In the genomic region with DNA sequence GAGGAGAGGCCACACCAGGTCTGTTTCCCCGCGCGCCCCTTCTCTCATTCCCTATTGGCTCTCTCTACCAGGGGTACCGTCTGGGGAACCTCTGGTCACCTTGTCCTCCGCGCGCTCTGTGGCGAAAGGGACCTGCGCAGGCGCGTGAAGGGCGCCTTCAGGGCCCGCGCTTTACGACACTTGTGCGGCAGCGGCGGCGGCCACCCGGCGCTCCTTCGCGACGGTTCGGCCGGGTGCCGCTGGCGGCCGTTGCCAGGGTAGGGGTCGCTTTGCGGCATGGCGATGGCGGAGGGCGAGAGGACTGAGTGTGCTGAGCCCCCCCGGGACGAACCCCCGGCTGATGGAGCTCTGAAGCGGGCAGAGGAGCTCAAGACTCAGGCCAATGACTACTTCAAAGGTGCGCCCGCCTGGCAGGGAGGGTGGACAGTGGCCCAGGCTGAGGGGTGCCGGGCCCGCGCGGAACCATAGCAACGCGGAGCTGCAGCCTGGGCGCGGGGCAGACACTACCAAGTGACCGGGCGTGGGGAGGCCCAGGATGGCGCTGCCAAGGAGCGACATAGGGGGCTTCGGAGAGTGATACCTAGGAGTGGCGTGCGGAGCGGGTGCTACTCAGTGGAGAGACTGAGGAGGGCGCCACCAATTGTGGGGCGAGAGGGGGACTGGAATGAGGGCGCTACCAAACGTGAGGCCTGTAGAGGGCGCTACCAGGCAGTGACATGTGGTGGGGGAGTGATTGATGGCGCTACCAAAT, we compare ENCODE assay signal across 1 cellular context.
TF ChIP-seq lines count a peak whose summit lies in the region.

A gene with protein sequence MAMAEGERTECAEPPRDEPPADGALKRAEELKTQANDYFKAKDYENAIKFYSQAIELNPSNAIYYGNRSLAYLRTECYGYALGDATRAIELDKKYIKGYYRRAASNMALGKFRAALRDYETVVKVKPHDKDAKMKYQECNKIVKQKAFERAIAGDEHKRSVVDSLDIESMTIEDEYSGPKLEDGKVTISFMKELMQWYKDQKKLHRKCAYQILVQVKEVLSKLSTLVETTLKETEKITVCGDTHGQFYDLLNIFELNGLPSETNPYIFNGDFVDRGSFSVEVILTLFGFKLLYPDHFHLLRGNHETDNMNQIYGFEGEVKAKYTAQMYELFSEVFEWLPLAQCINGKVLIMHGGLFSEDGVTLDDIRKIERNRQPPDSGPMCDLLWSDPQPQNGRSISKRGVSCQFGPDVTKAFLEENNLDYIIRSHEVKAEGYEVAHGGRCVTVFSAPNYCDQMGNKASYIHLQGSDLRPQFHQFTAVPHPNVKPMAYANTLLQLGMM (plus strand): TSS at position 267 of the 751 bp plus-strand sequence. CDS start 10 bp downstream, at position 277.

TF ChIP-seq in K562, 482 proteins besides CTCF, POLR2A, EP300 and RAD21 (continued from another document and continues in another):
- TF ChIP-seq, protein P1, sequence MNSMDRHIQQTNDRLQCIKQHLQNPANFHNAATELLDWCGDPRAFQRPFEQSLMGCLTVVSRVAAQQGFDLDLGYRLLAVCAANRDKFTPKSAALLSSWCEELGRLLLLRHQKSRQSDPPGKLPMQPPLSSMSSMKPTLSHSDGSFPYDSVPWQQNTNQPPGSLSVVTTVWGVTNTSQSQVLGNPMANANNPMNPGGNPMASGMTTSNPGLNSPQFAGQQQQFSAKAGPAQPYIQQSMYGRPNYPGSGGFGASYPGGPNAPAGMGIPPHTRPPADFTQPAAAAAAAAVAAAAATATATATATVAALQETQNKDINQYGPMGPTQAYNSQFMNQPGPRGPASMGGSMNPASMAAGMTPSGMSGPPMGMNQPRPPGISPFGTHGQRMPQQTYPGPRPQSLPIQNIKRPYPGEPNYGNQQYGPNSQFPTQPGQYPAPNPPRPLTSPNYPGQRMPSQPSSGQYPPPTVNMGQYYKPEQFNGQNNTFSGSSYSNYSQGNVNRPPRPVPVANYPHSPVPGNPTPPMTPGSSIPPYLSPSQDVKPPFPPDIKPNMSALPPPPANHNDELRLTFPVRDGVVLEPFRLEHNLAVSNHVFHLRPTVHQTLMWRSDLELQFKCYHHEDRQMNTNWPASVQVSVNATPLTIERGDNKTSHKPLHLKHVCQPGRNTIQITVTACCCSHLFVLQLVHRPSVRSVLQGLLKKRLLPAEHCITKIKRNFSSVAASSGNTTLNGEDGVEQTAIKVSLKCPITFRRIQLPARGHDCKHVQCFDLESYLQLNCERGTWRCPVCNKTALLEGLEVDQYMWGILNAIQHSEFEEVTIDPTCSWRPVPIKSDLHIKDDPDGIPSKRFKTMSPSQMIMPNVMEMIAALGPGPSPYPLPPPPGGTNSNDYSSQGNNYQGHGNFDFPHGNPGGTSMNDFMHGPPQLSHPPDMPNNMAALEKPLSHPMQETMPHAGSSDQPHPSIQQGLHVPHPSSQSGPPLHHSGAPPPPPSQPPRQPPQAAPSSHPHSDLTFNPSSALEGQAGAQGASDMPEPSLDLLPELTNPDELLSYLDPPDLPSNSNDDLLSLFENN (IDR thresholded peaks at IDR 0.05; ENCODE audit: low read depth in 2 of 2, low read length in 2 of 2), result no peak
- TF ChIP-seq ZNF778 (CRISPR knock-in tag; IDR thresholded peaks at IDR 0.05), result no peak
- TF ChIP-seq, protein P2, sequence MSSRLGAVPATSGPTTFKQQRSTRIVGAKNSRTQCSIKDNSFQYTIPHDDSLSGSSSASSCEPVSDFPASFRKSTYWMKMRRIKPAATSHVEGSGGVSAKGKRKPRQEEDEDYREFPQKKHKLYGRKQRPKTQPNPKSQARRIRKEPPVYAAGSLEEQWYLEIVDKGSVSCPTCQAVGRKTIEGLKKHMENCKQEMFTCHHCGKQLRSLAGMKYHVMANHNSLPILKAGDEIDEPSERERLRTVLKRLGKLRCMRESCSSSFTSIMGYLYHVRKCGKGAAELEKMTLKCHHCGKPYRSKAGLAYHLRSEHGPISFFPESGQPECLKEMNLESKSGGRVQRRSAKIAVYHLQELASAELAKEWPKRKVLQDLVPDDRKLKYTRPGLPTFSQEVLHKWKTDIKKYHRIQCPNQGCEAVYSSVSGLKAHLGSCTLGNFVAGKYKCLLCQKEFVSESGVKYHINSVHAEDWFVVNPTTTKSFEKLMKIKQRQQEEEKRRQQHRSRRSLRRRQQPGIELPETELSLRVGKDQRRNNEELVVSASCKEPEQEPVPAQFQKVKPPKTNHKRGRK (tag; IDR thresholded peaks at IDR 0.05), result no peak
- TF ChIP-seq ARID2 (IDR thresholded peaks at IDR 0.05), result 0 out of 2 replicates have a peak, but pooled peaks have one; percentile 54
- TF ChIP-seq ZNF561 (CRISPR knock-in tag; conservative IDR thresholded peaks at IDR 0.05), result no peak
- TF ChIP-seq MBD2 (IDR thresholded peaks at IDR 0.05; ENCODE audit: borderline replicate concordance, low read depth), result peak; percentile 38; the same call in 1 of the 2 replicates
- TF ChIP-seq NR4A1 (CRISPR knock-in tag; IDR thresholded peaks at IDR 0.05), result no peak
- 0 out of 2 replicates have a peak, but pooled peaks have one; percentile 65 for TF ChIP-seq NR4A1 (tag; IDR thresholded peaks at IDR 0.05)
- TF ChIP-seq, protein P3, sequence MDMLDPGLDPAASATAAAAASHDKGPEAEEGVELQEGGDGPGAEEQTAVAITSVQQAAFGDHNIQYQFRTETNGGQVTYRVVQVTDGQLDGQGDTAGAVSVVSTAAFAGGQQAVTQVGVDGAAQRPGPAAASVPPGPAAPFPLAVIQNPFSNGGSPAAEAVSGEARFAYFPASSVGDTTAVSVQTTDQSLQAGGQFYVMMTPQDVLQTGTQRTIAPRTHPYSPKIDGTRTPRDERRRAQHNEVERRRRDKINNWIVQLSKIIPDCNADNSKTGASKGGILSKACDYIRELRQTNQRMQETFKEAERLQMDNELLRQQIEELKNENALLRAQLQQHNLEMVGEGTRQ (CRISPR knock-in tag; IDR thresholded peaks at IDR 0.05), result no peak
- TF ChIP-seq NFRKB (IDR thresholded peaks at IDR 0.05; ENCODE audit: low read depth), result peak; percentile 53
- TF ChIP-seq, protein P4, sequence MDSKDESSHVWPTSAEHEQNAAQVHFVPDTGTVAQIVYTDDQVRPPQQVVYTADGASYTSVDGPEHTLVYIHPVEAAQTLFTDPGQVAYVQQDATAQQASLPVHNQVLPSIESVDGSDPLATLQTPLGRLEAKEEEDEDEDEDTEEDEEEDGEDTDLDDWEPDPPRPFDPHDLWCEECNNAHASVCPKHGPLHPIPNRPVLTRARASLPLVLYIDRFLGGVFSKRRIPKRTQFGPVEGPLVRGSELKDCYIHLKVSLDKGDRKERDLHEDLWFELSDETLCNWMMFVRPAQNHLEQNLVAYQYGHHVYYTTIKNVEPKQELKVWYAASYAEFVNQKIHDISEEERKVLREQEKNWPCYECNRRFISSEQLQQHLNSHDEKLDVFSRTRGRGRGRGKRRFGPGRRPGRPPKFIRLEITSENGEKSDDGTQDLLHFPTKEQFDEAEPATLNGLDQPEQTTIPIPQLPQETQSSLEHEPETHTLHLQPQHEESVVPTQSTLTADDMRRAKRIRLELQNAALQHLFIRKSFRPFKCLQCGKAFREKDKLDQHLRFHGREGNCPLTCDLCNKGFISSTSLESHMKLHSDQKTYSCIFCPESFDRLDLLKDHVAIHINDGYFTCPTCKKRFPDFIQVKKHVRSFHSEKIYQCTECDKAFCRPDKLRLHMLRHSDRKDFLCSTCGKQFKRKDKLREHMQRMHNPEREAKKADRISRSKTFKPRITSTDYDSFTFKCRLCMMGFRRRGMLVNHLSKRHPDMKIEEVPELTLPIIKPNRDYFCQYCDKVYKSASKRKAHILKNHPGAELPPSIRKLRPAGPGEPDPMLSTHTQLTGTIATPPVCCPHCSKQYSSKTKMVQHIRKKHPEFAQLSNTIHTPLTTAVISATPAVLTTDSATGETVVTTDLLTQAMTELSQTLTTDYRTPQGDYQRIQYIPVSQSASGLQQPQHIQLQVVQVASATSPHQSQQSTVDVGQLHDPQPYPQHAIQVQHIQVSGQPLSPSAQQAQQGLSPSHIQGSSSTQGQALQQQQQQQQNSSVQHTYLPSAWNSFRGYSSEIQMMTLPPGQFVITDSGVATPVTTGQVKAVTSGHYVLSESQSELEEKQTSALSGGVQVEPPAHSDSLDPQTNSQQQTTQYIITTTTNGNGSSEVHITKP (IDR thresholded peaks at IDR 0.05; ENCODE audit: partially characterized antibody), result peak; percentile 97
- TF ChIP-seq, protein P5, sequence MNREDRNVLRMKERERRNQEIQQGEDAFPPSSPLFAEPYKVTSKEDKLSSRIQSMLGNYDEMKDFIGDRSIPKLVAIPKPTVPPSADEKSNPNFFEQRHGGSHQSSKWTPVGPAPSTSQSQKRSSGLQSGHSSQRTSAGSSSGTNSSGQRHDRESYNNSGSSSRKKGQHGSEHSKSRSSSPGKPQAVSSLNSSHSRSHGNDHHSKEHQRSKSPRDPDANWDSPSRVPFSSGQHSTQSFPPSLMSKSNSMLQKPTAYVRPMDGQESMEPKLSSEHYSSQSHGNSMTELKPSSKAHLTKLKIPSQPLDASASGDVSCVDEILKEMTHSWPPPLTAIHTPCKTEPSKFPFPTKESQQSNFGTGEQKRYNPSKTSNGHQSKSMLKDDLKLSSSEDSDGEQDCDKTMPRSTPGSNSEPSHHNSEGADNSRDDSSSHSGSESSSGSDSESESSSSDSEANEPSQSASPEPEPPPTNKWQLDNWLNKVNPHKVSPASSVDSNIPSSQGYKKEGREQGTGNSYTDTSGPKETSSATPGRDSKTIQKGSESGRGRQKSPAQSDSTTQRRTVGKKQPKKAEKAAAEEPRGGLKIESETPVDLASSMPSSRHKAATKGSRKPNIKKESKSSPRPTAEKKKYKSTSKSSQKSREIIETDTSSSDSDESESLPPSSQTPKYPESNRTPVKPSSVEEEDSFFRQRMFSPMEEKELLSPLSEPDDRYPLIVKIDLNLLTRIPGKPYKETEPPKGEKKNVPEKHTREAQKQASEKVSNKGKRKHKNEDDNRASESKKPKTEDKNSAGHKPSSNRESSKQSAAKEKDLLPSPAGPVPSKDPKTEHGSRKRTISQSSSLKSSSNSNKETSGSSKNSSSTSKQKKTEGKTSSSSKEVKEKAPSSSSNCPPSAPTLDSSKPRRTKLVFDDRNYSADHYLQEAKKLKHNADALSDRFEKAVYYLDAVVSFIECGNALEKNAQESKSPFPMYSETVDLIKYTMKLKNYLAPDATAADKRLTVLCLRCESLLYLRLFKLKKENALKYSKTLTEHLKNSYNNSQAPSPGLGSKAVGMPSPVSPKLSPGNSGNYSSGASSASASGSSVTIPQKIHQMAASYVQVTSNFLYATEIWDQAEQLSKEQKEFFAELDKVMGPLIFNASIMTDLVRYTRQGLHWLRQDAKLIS (CRISPR knock-in tag; IDR thresholded peaks at IDR 0.05), result peak; percentile 54
- TF ChIP-seq, protein P6, sequence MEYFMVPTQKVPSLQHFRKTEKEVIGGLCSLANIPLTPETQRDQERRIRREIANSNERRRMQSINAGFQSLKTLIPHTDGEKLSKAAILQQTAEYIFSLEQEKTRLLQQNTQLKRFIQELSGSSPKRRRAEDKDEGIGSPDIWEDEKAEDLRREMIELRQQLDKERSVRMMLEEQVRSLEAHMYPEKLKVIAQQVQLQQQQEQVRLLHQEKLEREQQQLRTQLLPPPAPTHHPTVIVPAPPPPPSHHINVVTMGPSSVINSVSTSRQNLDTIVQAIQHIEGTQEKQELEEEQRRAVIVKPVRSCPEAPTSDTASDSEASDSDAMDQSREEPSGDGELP (CRISPR knock-in tag; IDR thresholded peaks at IDR 0.05; ENCODE audit: borderline replicate concordance), result peak; percentile 55
- TF ChIP-seq SRSF1 (IDR thresholded peaks at IDR 0.05; ENCODE audit: low read depth, low read length), result peak; percentile 65; the same call in 1 of the 2 replicates
- no peak for TF ChIP-seq ZNF165 (CRISPR knock-in tag; IDR thresholded peaks at IDR 0.05; ENCODE audit: borderline replicate concordance)
- TF ChIP-seq FOXM1 (IDR thresholded peaks at IDR 0.05; ENCODE audit: low read depth), result no peak; the same call in 1 of the 2 replicates
- TF ChIP-seq FOXM1 (CRISPR knock-in tag; IDR thresholded peaks at IDR 0.05; ENCODE audit: low read depth), result peak; percentile 48; the same call in 1 of the 2 replicates
- TF ChIP-seq, protein P7, sequence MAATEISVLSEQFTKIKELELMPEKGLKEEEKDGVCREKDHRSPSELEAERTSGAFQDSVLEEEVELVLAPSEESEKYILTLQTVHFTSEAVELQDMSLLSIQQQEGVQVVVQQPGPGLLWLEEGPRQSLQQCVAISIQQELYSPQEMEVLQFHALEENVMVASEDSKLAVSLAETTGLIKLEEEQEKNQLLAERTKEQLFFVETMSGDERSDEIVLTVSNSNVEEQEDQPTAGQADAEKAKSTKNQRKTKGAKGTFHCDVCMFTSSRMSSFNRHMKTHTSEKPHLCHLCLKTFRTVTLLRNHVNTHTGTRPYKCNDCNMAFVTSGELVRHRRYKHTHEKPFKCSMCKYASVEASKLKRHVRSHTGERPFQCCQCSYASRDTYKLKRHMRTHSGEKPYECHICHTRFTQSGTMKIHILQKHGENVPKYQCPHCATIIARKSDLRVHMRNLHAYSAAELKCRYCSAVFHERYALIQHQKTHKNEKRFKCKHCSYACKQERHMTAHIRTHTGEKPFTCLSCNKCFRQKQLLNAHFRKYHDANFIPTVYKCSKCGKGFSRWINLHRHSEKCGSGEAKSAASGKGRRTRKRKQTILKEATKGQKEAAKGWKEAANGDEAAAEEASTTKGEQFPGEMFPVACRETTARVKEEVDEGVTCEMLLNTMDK (IDR thresholded peaks at IDR 0.05; ENCODE audit: borderline replicate concordance, insufficient read depth, low read depth, low read length, poor library complexity, severe bottlenecking), result peak; percentile 99
- TF ChIP-seq, protein P8, sequence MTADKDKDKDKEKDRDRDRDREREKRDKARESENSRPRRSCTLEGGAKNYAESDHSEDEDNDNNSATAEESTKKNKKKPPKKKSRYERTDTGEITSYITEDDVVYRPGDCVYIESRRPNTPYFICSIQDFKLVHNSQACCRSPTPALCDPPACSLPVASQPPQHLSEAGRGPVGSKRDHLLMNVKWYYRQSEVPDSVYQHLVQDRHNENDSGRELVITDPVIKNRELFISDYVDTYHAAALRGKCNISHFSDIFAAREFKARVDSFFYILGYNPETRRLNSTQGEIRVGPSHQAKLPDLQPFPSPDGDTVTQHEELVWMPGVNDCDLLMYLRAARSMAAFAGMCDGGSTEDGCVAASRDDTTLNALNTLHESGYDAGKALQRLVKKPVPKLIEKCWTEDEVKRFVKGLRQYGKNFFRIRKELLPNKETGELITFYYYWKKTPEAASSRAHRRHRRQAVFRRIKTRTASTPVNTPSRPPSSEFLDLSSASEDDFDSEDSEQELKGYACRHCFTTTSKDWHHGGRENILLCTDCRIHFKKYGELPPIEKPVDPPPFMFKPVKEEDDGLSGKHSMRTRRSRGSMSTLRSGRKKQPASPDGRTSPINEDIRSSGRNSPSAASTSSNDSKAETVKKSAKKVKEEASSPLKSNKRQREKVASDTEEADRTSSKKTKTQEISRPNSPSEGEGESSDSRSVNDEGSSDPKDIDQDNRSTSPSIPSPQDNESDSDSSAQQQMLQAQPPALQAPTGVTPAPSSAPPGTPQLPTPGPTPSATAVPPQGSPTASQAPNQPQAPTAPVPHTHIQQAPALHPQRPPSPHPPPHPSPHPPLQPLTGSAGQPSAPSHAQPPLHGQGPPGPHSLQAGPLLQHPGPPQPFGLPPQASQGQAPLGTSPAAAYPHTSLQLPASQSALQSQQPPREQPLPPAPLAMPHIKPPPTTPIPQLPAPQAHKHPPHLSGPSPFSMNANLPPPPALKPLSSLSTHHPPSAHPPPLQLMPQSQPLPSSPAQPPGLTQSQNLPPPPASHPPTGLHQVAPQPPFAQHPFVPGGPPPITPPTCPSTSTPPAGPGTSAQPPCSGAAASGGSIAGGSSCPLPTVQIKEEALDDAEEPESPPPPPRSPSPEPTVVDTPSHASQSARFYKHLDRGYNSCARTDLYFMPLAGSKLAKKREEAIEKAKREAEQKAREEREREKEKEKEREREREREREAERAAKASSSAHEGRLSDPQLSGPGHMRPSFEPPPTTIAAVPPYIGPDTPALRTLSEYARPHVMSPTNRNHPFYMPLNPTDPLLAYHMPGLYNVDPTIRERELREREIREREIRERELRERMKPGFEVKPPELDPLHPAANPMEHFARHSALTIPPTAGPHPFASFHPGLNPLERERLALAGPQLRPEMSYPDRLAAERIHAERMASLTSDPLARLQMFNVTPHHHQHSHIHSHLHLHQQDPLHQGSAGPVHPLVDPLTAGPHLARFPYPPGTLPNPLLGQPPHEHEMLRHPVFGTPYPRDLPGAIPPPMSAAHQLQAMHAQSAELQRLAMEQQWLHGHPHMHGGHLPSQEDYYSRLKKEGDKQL (CRISPR knock-in tag; IDR thresholded peaks at IDR 0.05; ENCODE audit: borderline replicate concordance), result 0 out of 2 replicates have a peak, but pooled peaks have one; percentile 56
- TF ChIP-seq MTA2 (IDR thresholded peaks at IDR 0.05; ENCODE audit: low read depth), result no peak
- TF ChIP-seq BRD4 (IDR thresholded peaks at IDR 0.05), result peak; percentile 76; the same call in 1 of the 2 replicates
